1 cellular context compared by ENCODE assay signal in genomic region chr1:150561830-150562367, GRCh38.
TF ChIP-seq lines count a peak whose summit lies in the region.

No MANE protein-coding gene starts in this region.

TF ChIP-seq in GM23338, 12 proteins besides CTCF, POLR2A, EP300 and RAD21 (continued from another document):
- TF ChIP-seq ZNF462 (CRISPR knock-in tag; IDR thresholded peaks at IDR 0.05), result no peak
- no peak for TF ChIP-seq EZH2 (IDR thresholded peaks at IDR 0.05; ENCODE audit: low read depth, unreplicated experiment)
- TF ChIP-seq POLR2AphosphoS5 (IDR thresholded peaks at IDR 0.05; ENCODE audit: low read depth), result peak; percentile 43; the same call in 1 of the 2 replicates
